ENCODE assay signal across 8 cellular contexts in genomic region chr7:100825760-100826545, GRCh38. TPM values are rescaled to one million over a fixed set of nuclear protein-coding genes. Genes with fewer than 3 reads are reported as not detected.
DNase-seq lines count a peak whose midpoint lies in the region; ATAC-seq and TF ChIP-seq lines count a peak whose summit lies in the region.

No MANE protein-coding gene starts in this region.

- CTCF ChIA-PET in activated CD4-positive, alpha-beta memory T cell treated with anti-CD3 and anti-CD28 coated beads for 36 hours (lab: Charles Lee) = no interaction called here

- peak overlapping the region; percentile 87 for H3K4me3 ChIP-seq in iPS-11a (ENCODE audit: low read depth, low read length)

- H4K5ac ChIP-seq in H9 (ENCODE audit: insufficient read length, low read depth, low read length) = no peak overlapping the region

- no peak overlapping the region for H2AK5ac ChIP-seq in H9 (ENCODE audit: insufficient read length, low read length)

- H3K27me3 Mint-ChIP-seq in H9 (ENCODE audit: low read depth) = no peaks in the 10 kb centered on the region; the same call in none of the 2 replicates
- H3K27me3 Mint-ChIP-seq in activated CD4-positive, alpha-beta memory T cell treated with anti-CD3 and anti-CD28 coated beads for 36 hours = peaks cover 39% of the 10 kb centered on the region
- H3K27me3 Mint-ChIP-seq in stimulated activated memory B cell treated with anti-CD40 and anti-IgM and Interleukin-4, amounts not matched to agents 10 μg/mL and 1 μg/mL and 100 μg/mL, for 72 hours = peaks cover 69% of the 10 kb centered on the region

- no peak overlapping the region for H2BK20ac ChIP-seq in H9 (ENCODE audit: low read depth, low read length, poor library complexity, severe bottlenecking)

- POLR2A ChIA-PET in activated CD4-positive, alpha-beta memory T cell treated with anti-CD3 and anti-CD28 coated beads for 36 hours (lab: Charles Lee) = no interaction called here

- H3K4me1 Mint-ChIP-seq in H9 = peaks cover 22 to 36% of the 10 kb centered on the region in 2 experiments
- H3K4me1 Mint-ChIP-seq in activated CD4-positive, alpha-beta memory T cell treated with anti-CD3 and anti-CD28 coated beads for 36 hours (ENCODE audit: low read depth) = peaks cover 17% of the 10 kb centered on the region
- H3K4me1 Mint-ChIP-seq in stimulated activated memory B cell treated with anti-CD40 and anti-IgM and Interleukin-4, amounts not matched to agents 10 μg/mL and 1 μg/mL and 100 μg/mL, for 72 hours = peaks cover 24% of the 10 kb centered on the region

- H2BK12ac ChIP-seq in H9 (ENCODE audit: insufficient read length, low read depth, low read length) = no peak overlapping the region

- H3K14ac ChIP-seq in H9 (ENCODE audit: insufficient read depth, low read length) = no peak overlapping the region

- H2BK15ac ChIP-seq in H9 (ENCODE audit: low read depth, low read length) = no peak overlapping the region

- H3K4me3 Mint-ChIP-seq in H9 = peak overlapping the region; percentile 90 to 100
- peak overlapping the region; percentile 20 for H3K4me3 Mint-ChIP-seq in activated CD4-positive, alpha-beta memory T cell treated with anti-CD3 and anti-CD28 coated beads for 36 hours
- H3K4me3 Mint-ChIP-seq in stimulated activated memory B cell treated with anti-CD40 and anti-IgM and Interleukin-4, amounts not matched to agents 10 μg/mL and 1 μg/mL and 100 μg/mL, for 72 hours = peak overlapping the region; percentile 59

- H3K4me1 ChIP-seq in H9 (ENCODE audit: insufficient read depth, low read length) = peaks cover 7% of the 10 kb centered on the region; the same call in 1 of the 2 replicates

- H3K36me3 Mint-ChIP-seq in H9 (ENCODE audit: insufficient read depth in 1 of 3, low read depth in 3 of 3) = peaks cover 30 to 51% (median 51%) of the 10 kb centered on the region in 3 experiments; a peak in 6 of 7 replicates
- peaks cover 2% of the 10 kb centered on the region for H3K36me3 Mint-ChIP-seq in activated CD4-positive, alpha-beta memory T cell treated with anti-CD3 and anti-CD28 coated beads for 36 hours
- no peaks in the 10 kb centered on the region for H3K36me3 Mint-ChIP-seq in stimulated activated memory B cell treated with anti-CD40 and anti-IgM and Interleukin-4, amounts not matched to agents 10 μg/mL and 1 μg/mL and 100 μg/mL, for 72 hours

- no peak overlapping the region for H4K91ac ChIP-seq in H9 (ENCODE audit: insufficient read length, low read depth, low read length)

- no peak overlapping the region for H4K8ac ChIP-seq in H9 (replicated peaks; ENCODE audit: insufficient read length, low read depth, low read length)

- no peak overlapping the region for H3K4ac ChIP-seq in H9 (ENCODE audit: low read depth, low read length)

- H3K56ac ChIP-seq in H9 (ENCODE audit: insufficient read length, low read depth, low read length) = no peak overlapping the region

- H3K27ac Mint-ChIP-seq in H9 = peak overlapping the region; percentile 81 to 98 (median 89)
- H3K27ac Mint-ChIP-seq in activated CD4-positive, alpha-beta memory T cell treated with anti-CD3 and anti-CD28 coated beads for 36 hours = no peak overlapping the region
- no peak overlapping the region for H3K27ac Mint-ChIP-seq in stimulated activated memory B cell treated with anti-CD40 and anti-IgM and Interleukin-4, amounts not matched to agents 10 μg/mL and 1 μg/mL and 100 μg/mL, for 72 hours

- no peak overlapping the region for H3K27ac ChIP-seq in H9 (ENCODE audit: insufficient read length, low read depth, low read length)

- no peak overlapping the region for H2BK5ac ChIP-seq in H9 (ENCODE audit: insufficient read length, low read length)

- H3K18ac ChIP-seq in H9 (ENCODE audit: insufficient read length, low read depth, low read length) = no peak overlapping the region

- peak overlapping the region; percentile 97 for H3K4me2 ChIP-seq in H9 (ENCODE audit: insufficient read depth, insufficient read length, low read length)

- H3K23me2 ChIP-seq in H9 (ENCODE audit: insufficient read length, low read depth, low read length, poor library complexity, severe bottlenecking) = peaks cover 16% of the 10 kb centered on the region

- no peaks in the 10 kb centered on the region for H4K20me1 ChIP-seq in H9 (ENCODE audit: control insufficient read depth, insufficient read depth, insufficient read length)

- peak; percentile 30; the same call in 1 of the 3 replicates for TF ChIP-seq CTCF in H9 (conservative IDR thresholded peaks at IDR 0.05)

- no peak for ATAC-seq in stimulated activated memory B cell treated with anti-CD40 and anti-IgM and Interleukin-4, amounts not matched to agents 10 μg/mL and 1 μg/mL and 100 μg/mL, for 72 hours
- ATAC-seq in GM18861 (IDR thresholded peaks at IDR 0.05; ENCODE audit: unreplicated experiment) (no peak), HG02678 (IDR thresholded peaks at IDR 0.05; ENCODE audit: unreplicated experiment) (no peak)

- H2AFZ ChIP-seq in H9 (ENCODE audit: low read length) = no peak overlapping the region

- no peak overlapping the region for H3T11ph ChIP-seq in H9 (ENCODE audit: low read length)

- WGBS in H9 (ENCODE audit: extremely low coverage, insufficient read length, low lambda C conversion rate) = no CpG with 5 or more reads among the region's 18 CpGs

- peaks cover 15% of the 10 kb centered on the region for H3K79me2 ChIP-seq in H9 (ENCODE audit: insufficient read depth, low read length)

- intact Hi-C loops in activated CD4-positive, alpha-beta memory T cell treated with anti-CD3 and anti-CD28 coated beads for 36 hours (cut with micrococcal nuclease) = no loop called here

- H3K9ac ChIP-seq in H9 (ENCODE audit: extremely low read depth, insufficient read length, low read length) = peak overlapping the region; percentile 85

- H2BK120ac ChIP-seq in H9 (ENCODE audit: low read depth, low read length, poor library complexity, severe bottlenecking) = no peak overlapping the region

- no peaks in the 10 kb centered on the region for H3K27me3 ChIP-seq in H9 (ENCODE audit: insufficient read depth, low read length)

- H3K79me1 ChIP-seq in H9 (ENCODE audit: insufficient read depth, low read depth, low read length, poor library complexity, severe bottlenecking) = peaks cover 21% of the 10 kb centered on the region

- H3K9me3 ChIP-seq in H9 (ENCODE audit: control insufficient read depth, low read depth, low read length) = no peaks in the 10 kb centered on the region

- DNase-seq in AG08395 (ENCODE audit: low spot score) (peak; percentile 64), H9 (no peak)
- DNase-seq in activated CD4-positive, alpha-beta memory T cell treated with anti-CD3 and anti-CD28 coated beads for 36 hours = no peak
- no peak for DNase-seq in stimulated activated CD4-positive, alpha-beta T cell treated with anti-CD3 and anti-CD28 coated beads, Interleukin-12 subunit alpha, Interleukin-12 subunit beta, amount 100 ng/mL, for 4 hours

- H3K9me3 Mint-ChIP-seq in H9 = peaks cover 0 to 2% of the 10 kb centered on the region in 2 experiments; a peak in 2 of 5 replicates
- no peaks in the 10 kb centered on the region for H3K9me3 Mint-ChIP-seq in activated CD4-positive, alpha-beta memory T cell treated with anti-CD3 and anti-CD28 coated beads for 36 hours
- no peaks in the 10 kb centered on the region for H3K9me3 Mint-ChIP-seq in stimulated activated memory B cell treated with anti-CD40 and anti-IgM and Interleukin-4, amounts not matched to agents 10 μg/mL and 1 μg/mL and 100 μg/mL, for 72 hours

- no peak overlapping the region for H3K23ac ChIP-seq in H9 (ENCODE audit: insufficient read length, low read depth, low read length)

RNA-seq across cellular contexts. Expression of gene EPHB4, which starts 1.4 kb away (rescaled TPM):
- total RNA-seq in H9 (2021) = 132 and 135 TPM in 2 replicates
- total RNA-seq in activated CD4-positive, alpha-beta memory T cell treated with anti-CD3 and anti-CD28 coated beads for 36 hours = 1 to 10 TPM; 2.8 to 3.6 TPM

RNA-seq across cellular contexts. Expression of gene SLC12A9, which starts 26.6 kb away (rescaled TPM):
- total RNA-seq in H9 (2021) = 42.3 and 43.0 TPM in 2 replicates
- 10 to 100 TPM; 17.8 to 18.5 TPM for total RNA-seq in activated CD4-positive, alpha-beta memory T cell treated with anti-CD3 and anti-CD28 coated beads for 36 hours

RNA-seq across cellular contexts. Expression of gene TRIP6, which starts 41.2 kb away (rescaled TPM):
- total RNA-seq in H9 (2021) = 120 and 122 TPM in 2 replicates
- 10 to 100 TPM; 25.8 to 25.9 TPM for total RNA-seq in activated CD4-positive, alpha-beta memory T cell treated with anti-CD3 and anti-CD28 coated beads for 36 hours

RNA-seq across cellular contexts. Expression of gene SRRT, which starts 49.0 kb away (rescaled TPM):
- total RNA-seq in H9 (2021) = 373 and 382 TPM in 2 replicates
- 100 to 1,000 TPM; 209 to 223 TPM for total RNA-seq in activated CD4-positive, alpha-beta memory T cell treated with anti-CD3 and anti-CD28 coated beads for 36 hours

Comparison
In these comparisons a context has a peak if more than half of its experiments do, and no peak if none do; other contexts are left out.
1. H3K27ac Mint-ChIP-seq: peak in H9 (3 of 3); none in activated CD4-positive, alpha-beta memory T cell treated with anti-CD3 and anti-CD28 coated beads for 36 hours (single experiment) and stimulated activated memory B cell treated with anti-CD40 and anti-IgM and Interleukin-4, amounts not matched to agents 10 μg/mL and 1 μg/mL and 100 μg/mL, for 72 hours (single experiment).
2. H3K4me3 Mint-ChIP-seq: peak in every context shown above with its lines; median percentile 95 in H9; 59 in stimulated activated memory B cell treated with anti-CD40 and anti-IgM and Interleukin-4, amounts not matched to agents 10 μg/mL and 1 μg/mL and 100 μg/mL, for 72 hours; 20 in activated CD4-positive, alpha-beta memory T cell treated with anti-CD3 and anti-CD28 coated beads for 36 hours.
3. RNA of gene EPHB4, which starts 1.4 kb away (total RNA-seq): 132 to 135 TPM in H9; 2.8 to 3.6 TPM in activated CD4-positive, alpha-beta memory T cell treated with anti-CD3 and anti-CD28 coated beads for 36 hours; every median in the first group is over 10 times any median in the second.